Comparison of ENCODE assay signal across 2 cellular contexts in the genomic region with DNA sequence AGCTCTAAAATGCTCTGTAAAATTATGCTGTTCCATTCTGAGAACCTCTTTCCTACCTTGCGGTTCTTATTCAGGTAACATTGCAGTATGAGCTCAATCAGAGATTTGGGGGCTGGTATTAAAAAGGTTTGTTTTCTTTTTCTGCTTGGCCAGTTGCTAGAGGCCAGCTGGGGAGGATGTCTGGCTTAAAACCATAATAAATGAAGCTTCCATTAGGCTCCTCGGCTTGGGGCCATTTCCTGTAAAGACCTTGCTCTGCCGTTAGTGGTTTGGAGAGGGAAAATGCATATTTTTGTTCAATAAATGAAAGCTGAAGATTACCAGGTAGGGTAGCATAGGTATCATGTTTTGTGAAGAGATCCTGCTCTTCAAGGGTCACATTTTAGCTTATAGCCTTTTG.
TF ChIP-seq lines count a peak whose summit lies in the region.

No MANE protein-coding gene starts in this region.

TF ChIP-seq in SK-N-SH, 30 proteins besides CTCF, POLR2A, EP300 and RAD21:
- TF ChIP-seq TEAD4 (IDR thresholded peaks at IDR 0.05; ENCODE audit: borderline replicate concordance, insufficient read depth) (no peak), POLR2AphosphoS5 (IDR thresholded peaks at IDR 0.05; ENCODE audit: low read depth, low read length) (no peak), FOXJ3 (CRISPR knock-in tag; IDR thresholded peaks at IDR 0.05) (no peak)
TF ChIP-seq in SK-N-SH: peak in this region for 0.

TF ChIP-seq in SK-N-SH treated with all-trans-retinoic acid at 6 μM for 48 hours, 23 proteins besides CTCF, POLR2A, EP300 and RAD21:
- TF ChIP-seq, protein P1, sequence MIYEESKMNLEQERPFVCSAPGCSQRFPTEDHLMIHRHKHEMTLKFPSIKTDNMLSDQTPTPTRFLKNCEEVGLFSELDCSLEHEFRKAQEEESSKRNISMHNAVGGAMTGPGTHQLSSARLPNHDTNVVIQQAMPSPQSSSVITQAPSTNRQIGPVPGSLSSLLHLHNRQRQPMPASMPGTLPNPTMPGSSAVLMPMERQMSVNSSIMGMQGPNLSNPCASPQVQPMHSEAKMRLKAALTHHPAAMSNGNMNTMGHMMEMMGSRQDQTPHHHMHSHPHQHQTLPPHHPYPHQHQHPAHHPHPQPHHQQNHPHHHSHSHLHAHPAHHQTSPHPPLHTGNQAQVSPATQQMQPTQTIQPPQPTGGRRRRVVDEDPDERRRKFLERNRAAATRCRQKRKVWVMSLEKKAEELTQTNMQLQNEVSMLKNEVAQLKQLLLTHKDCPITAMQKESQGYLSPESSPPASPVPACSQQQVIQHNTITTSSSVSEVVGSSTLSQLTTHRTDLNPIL (CRISPR knock-in tag; IDR thresholded peaks at IDR 0.05; ENCODE audit: low read depth), result no peak
- no peak for TF ChIP-seq ISL1 (CRISPR knock-in tag; IDR thresholded peaks at IDR 0.05)
- TF ChIP-seq CSRNP3 (CRISPR knock-in tag; IDR thresholded peaks at IDR 0.05), result no peak
- TF ChIP-seq ZNF8 (CRISPR knock-in tag; IDR thresholded peaks at IDR 0.05), result no peak
- no peak for TF ChIP-seq RARB (CRISPR knock-in tag; IDR thresholded peaks at IDR 0.05)
- no peak for TF ChIP-seq BACH2 (CRISPR knock-in tag; IDR thresholded peaks at IDR 0.05; ENCODE audit: borderline replicate concordance)
- no peak for TF ChIP-seq CSDC2 (CRISPR knock-in tag; IDR thresholded peaks at IDR 0.05)
- no peak for TF ChIP-seq SNAI2 (CRISPR knock-in tag; IDR thresholded peaks at IDR 0.05)
- TF ChIP-seq POU6F1 (CRISPR knock-in tag; IDR thresholded peaks at IDR 0.05; ENCODE audit: borderline replicate concordance, low read depth), result no peak
